ENCODE assay signal across 1 cellular context in the genomic region with DNA sequence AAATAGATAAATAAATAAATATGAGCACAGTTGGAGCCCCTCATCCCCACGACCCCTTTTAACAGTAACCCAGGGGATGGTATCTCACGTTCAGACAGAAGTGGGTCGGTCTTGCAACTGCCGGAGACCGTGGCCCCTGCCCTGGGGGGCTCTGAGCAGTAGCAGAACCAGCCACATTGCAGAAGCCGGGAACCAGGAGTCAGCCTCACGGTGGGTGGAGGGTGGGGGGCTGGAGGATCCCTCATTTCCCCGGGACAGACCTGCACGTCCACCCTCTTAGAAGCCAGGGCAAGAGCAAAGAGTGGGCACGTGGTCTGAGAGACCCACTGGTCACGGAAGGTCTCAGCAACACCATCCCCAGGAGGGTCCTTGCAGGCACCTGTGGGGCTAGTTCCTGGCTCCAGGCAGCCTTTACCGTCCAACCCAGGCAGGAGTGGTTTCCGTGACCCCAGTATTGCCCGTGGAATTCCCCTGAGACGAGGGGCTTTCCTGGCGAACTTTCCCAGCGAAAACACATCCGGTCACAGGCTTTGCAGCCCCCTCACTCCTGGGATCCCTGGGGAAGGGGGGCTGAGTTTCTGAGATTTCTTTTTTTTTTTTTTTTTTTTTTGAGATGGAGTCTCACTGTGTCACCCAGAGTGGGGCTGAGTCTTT.
A peak's percentile ranks its signal among the peaks of the same experiment; 100 is the strongest.
TF ChIP-seq lines count a peak whose summit lies in the region.

No MANE protein-coding gene starts in this region.

TF ChIP-seq in GM12878, 131 proteins besides CTCF, POLR2A, EP300 and RAD21 (continued from another document and continues in another):
- 0 out of 2 replicates have a peak, but pooled peaks have one; percentile 36 for TF ChIP-seq BACH1 (IDR thresholded peaks at IDR 0.05; ENCODE audit: borderline replicate concordance)
- no peak for TF ChIP-seq PKNOX1 (IDR thresholded peaks at IDR 0.05)
- TF ChIP-seq EED (IDR thresholded peaks at IDR 0.05; ENCODE audit: low read depth), result peak; percentile 91
- peak; percentile 99 for TF ChIP-seq RELA (IDR thresholded peaks at IDR 0.05; ENCODE audit: borderline replicate concordance, partially characterized antibody)
- TF ChIP-seq PAX5 (IDR thresholded peaks at IDR 0.05; ENCODE audit: borderline replicate concordance, low read depth, low read length), result peak; percentile 80; the same call in 1 of the 2 replicates
- peak; percentile 80 to 84 for TF ChIP-seq IKZF2 (IDR thresholded peaks at IDR 0.05)
- no peak for TF ChIP-seq RFX5 (IDR thresholded peaks at IDR 0.05; ENCODE audit: low read depth, low read length)
- TF ChIP-seq SMARCA5 (IDR thresholded peaks at IDR 0.05), result 0 out of 2 replicates have a peak, but pooled peaks have one; percentile 32
- no peak for TF ChIP-seq GABPA (IDR thresholded peaks at IDR 0.05; ENCODE audit: low read depth)
- TF ChIP-seq ELK1 (IDR thresholded peaks at IDR 0.05; ENCODE audit: low read depth, low read length), result no peak
- TF ChIP-seq ATF3 (IDR thresholded peaks at IDR 0.05; ENCODE audit: borderline replicate concordance, extremely low read depth, low read depth, low read length), result no peak
- TF ChIP-seq NR2C2 (IDR thresholded peaks at IDR 0.05; ENCODE audit: borderline replicate concordance, control insufficient read depth, insufficient read length, low read depth), result no peak
- TF ChIP-seq BMI1 (IDR thresholded peaks at IDR 0.05; ENCODE audit: borderline replicate concordance), result no peak
- no peak for TF ChIP-seq CUX1 (IDR thresholded peaks at IDR 0.05; ENCODE audit: insufficient replicate concordance, low read depth, low read length)
- peak; percentile 63 for TF ChIP-seq ZNF687 (IDR thresholded peaks at IDR 0.05)
- no peak for TF ChIP-seq RCOR1 (conservative IDR thresholded peaks at IDR 0.05; ENCODE audit: low read depth, low read length)
- TF ChIP-seq, protein P1, sequence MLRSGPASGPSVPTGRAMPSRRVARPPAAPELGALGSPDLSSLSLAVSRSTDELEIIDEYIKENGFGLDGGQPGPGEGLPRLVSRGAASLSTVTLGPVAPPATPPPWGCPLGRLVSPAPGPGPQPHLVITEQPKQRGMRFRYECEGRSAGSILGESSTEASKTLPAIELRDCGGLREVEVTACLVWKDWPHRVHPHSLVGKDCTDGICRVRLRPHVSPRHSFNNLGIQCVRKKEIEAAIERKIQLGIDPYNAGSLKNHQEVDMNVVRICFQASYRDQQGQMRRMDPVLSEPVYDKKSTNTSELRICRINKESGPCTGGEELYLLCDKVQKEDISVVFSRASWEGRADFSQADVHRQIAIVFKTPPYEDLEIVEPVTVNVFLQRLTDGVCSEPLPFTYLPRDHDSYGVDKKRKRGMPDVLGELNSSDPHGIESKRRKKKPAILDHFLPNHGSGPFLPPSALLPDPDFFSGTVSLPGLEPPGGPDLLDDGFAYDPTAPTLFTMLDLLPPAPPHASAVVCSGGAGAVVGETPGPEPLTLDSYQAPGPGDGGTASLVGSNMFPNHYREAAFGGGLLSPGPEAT (IDR thresholded peaks at IDR 0.05; ENCODE audit: low read depth), result peak; percentile 89
- TF ChIP-seq, protein P2, sequence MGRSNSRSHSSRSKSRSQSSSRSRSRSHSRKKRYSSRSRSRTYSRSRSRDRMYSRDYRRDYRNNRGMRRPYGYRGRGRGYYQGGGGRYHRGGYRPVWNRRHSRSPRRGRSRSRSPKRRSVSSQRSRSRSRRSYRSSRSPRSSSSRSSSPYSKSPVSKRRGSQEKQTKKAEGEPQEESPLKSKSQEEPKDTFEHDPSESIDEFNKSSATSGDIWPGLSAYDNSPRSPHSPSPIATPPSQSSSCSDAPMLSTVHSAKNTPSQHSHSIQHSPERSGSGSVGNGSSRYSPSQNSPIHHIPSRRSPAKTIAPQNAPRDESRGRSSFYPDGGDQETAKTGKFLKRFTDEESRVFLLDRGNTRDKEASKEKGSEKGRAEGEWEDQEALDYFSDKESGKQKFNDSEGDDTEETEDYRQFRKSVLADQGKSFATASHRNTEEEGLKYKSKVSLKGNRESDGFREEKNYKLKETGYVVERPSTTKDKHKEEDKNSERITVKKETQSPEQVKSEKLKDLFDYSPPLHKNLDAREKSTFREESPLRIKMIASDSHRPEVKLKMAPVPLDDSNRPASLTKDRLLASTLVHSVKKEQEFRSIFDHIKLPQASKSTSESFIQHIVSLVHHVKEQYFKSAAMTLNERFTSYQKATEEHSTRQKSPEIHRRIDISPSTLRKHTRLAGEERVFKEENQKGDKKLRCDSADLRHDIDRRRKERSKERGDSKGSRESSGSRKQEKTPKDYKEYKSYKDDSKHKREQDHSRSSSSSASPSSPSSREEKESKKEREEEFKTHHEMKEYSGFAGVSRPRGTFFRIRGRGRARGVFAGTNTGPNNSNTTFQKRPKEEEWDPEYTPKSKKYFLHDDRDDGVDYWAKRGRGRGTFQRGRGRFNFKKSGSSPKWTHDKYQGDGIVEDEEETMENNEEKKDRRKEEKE (IDR thresholded peaks at IDR 0.05), result no peak
- TF ChIP-seq EGR1 (IDR thresholded peaks at IDR 0.05; ENCODE audit: borderline replicate concordance in 1 of 2, low read depth in 2 of 2, low read length in 2 of 2), result peak in 1 of 2 experiments; percentile 30; a peak in 1 of 3 replicates
- TF ChIP-seq CREM (IDR thresholded peaks at IDR 0.05; ENCODE audit: low read depth), result 0 out of 2 replicates have a peak, but pooled peaks have one; percentile 23
- TF ChIP-seq, protein P3, sequence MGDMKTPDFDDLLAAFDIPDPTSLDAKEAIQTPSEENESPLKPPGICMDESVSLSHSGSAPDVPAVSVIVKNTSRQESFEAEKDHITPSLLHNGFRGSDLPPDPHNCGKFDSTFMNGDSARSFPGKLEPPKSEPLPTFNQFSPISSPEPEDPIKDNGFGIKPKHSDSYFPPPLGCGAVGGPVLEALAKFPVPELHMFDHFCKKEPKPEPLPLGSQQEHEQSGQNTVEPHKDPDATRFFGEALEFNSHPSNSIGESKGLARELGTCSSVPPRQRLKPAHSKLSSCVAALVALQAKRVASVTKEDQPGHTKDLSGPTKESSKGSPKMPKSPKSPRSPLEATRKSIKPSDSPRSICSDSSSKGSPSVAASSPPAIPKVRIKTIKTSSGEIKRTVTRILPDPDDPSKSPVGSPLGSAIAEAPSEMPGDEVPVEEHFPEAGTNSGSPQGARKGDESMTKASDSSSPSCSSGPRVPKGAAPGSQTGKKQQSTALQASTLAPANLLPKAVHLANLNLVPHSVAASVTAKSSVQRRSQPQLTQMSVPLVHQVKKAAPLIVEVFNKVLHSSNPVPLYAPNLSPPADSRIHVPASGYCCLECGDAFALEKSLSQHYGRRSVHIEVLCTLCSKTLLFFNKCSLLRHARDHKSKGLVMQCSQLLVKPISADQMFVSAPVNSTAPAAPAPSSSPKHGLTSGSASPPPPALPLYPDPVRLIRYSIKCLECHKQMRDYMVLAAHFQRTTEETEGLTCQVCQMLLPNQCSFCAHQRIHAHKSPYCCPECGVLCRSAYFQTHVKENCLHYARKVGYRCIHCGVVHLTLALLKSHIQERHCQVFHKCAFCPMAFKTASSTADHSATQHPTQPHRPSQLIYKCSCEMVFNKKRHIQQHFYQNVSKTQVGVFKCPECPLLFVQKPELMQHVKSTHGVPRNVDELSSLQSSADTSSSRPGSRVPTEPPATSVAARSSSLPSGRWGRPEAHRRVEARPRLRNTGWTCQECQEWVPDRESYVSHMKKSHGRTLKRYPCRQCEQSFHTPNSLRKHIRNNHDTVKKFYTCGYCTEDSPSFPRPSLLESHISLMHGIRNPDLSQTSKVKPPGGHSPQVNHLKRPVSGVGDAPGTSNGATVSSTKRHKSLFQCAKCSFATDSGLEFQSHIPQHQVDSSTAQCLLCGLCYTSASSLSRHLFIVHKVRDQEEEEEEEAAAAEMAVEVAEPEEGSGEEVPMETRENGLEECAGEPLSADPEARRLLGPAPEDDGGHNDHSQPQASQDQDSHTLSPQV (IDR thresholded peaks at IDR 0.05), result no peak
- no peak for TF ChIP-seq SRF (IDR thresholded peaks at IDR 0.05; ENCODE audit: low read depth in 2 of 2, low read length in 2 of 2)
- no peak for TF ChIP-seq SREBF1 (IDR thresholded peaks at IDR 0.05; ENCODE audit: low read length)
